16 cellular contexts compared by ENCODE assay signal in the genomic region with DNA sequence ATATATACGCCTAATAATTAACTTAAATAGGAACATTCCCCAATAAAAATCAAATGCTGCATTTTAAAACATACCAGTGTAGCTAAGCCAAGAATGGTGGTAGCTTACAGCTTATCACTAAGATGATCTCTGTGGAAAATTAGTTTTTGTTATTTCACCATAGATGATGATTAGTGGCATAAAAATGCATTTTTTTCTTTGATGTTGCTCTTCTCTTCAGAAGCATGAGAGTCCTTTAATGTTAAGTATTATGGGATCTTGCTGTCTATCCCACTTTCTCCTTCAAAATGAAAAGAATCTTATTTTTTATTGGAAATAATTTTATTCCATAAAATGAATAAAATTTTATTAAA.
"Had no signal": no experiment of that assay in that cellular context is flagged by ENCODE, and none has a peak within 500 bp of the region (broad histone marks: within the 10 kb centered on the region; RNA-seq: fewer than 3 reads in every experiment).

No MANE protein-coding gene starts in this region.

- H3K4me3 ChIP-seq: ascending aorta, hepatocyte, ovary, tibial artery, vagina had no signal

- H3K27ac ChIP-seq: ascending aorta, hepatocyte, ovary, tibial artery, vagina, WERI-Rb-1 had no signal

- H3K4me1 ChIP-seq: ascending aorta, tibial artery, vagina had no signal

- H3K36me3 Mint-ChIP-seq: activated naive CD8-positive, alpha-beta T cell; mesothelial cell of epicardium; T-cell had no signal

- H3K4me3 Mint-ChIP-seq: activated CD4-positive, alpha-beta memory T cell treated with anti-CD3 and anti-CD28 coated beads, Interleukin-2, amount 10 ng/mL, durations not matched to agents 7 days and 5 days; activated CD4-positive, alpha-beta T cell treated with anti-CD3 and anti-CD28 coated beads for 36 hours; activated naive CD8-positive, alpha-beta T cell; mesothelial cell of epicardium; neural crest cell; T-cell had no signal

- H3K9me3 Mint-ChIP-seq: activated CD4-positive, alpha-beta memory T cell treated with anti-CD3 and anti-CD28 coated beads, Interleukin-2, amount 10 ng/mL, durations not matched to agents 7 days and 5 days; neural crest cell had no signal

- H3K36me3 ChIP-seq: ascending aorta, ovary, tibial artery, vagina, WERI-Rb-1 had no signal

- H3K27me3 ChIP-seq: ascending aorta, hepatocyte, ovary, tibial artery, vagina had no signal

- H3K27ac Mint-ChIP-seq: activated CD4-positive, alpha-beta memory T cell treated with anti-CD3 and anti-CD28 coated beads, Interleukin-2, amount 10 ng/mL, durations not matched to agents 7 days and 5 days; activated CD4-positive, alpha-beta T cell treated with anti-CD3 and anti-CD28 coated beads for 36 hours; activated naive CD8-positive, alpha-beta T cell; mesothelial cell of epicardium; T-cell had no signal

- DNase-seq: activated CD4-positive, alpha-beta memory T cell treated with anti-CD3 and anti-CD28 coated beads, Interleukin-2, amount 10 ng/mL, durations not matched to agents 7 days and 5 days; activated CD4-positive, alpha-beta T cell treated with anti-CD3 and anti-CD28 coated beads for 36 hours; activated gamma-delta T cell; activated T-cell treated with anti-CD3 and anti-CD28 coated beads, Interleukin-2, amount 50 U/mL, for 48 hours; central memory CD4-positive, alpha-beta T cell; dermis blood vessel endothelial cell; ovary; T-cell; tibial artery; WERI-Rb-1 had no signal

- H3K4me1 Mint-ChIP-seq: activated CD4-positive, alpha-beta memory T cell treated with anti-CD3 and anti-CD28 coated beads, Interleukin-2, amount 10 ng/mL, durations not matched to agents 7 days and 5 days; activated CD4-positive, alpha-beta T cell treated with anti-CD3 and anti-CD28 coated beads for 36 hours; mesothelial cell of epicardium; neural crest cell; T-cell had no signal

- H3K27me3 Mint-ChIP-seq: activated CD4-positive, alpha-beta memory T cell treated with anti-CD3 and anti-CD28 coated beads, Interleukin-2, amount 10 ng/mL, durations not matched to agents 7 days and 5 days; activated CD4-positive, alpha-beta T cell treated with anti-CD3 and anti-CD28 coated beads for 36 hours; activated naive CD8-positive, alpha-beta T cell; T-cell had no signal

- H3K9me3 ChIP-seq: ascending aorta, ovary, tibial artery, vagina had no signal
